8 cellular contexts compared by ENCODE assay signal in the genomic region with DNA sequence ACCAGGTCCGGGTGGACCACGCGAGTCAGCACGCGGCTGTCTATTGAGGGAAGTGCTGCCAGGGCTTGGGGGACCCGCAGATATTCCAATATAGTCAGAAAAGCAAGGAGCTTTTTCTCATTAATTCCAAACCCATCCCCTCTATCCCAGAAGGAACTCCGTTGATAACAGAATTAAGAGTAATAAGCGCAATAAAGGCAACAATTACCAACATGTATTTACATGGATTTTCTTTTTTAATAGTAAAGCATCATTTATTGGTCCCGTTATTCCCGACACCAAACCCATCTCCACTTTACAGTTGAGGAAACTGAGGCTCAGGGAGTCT. TPM values are rescaled to one million over a fixed set of nuclear protein-coding genes. Genes with fewer than 3 reads are reported as not detected.
A peak's percentile ranks its signal among the peaks of the same experiment; 100 is the strongest.
DNase-seq lines count a peak whose midpoint lies in the region; ATAC-seq and TF ChIP-seq lines count a peak whose summit lies in the region.

No MANE protein-coding gene starts in this region.

- H3K27ac ChIP-seq in C4-2B (peak overlapping the region; percentile 53), PC-3 (ENCODE audit: low read length) (no peak overlapping the region)

- peak; percentile 56 for TF ChIP-seq CTCF in C4-2B (conservative IDR thresholded peaks at IDR 0.05)
- no peak for TF ChIP-seq CTCF in PC-3 (conservative IDR thresholded peaks at IDR 0.05; ENCODE audit: low read depth, low read length)
- no peak for TF ChIP-seq CTCF in endothelial cell (IDR thresholded peaks at IDR 0.05; ENCODE audit: unreplicated experiment)
- TF ChIP-seq CTCF in neural crest cell (conservative IDR thresholded peaks at IDR 0.05), result peak; percentile 20

- no TSS peak for BruUV-seq in PC-3 (replicated peaks; lab: Mats Ljungman, UMichigan)

- H3K4me1 Mint-ChIP-seq in endothelial cell (ENCODE audit: unreplicated experiment) (no peaks in the 10 kb centered on the region), neural crest cell (peaks cover 30% of the 10 kb centered on the region)

- no peaks in the 10 kb centered on the region for H3F3A ChIP-seq in PC-3 (ENCODE audit: low read length, unreplicated experiment)

- H3K36me3 ChIP-seq in PC-3 (ENCODE audit: low read depth, low read length), result peaks cover 25% of the 10 kb centered on the region

- H3K36me3 Mint-ChIP-seq in endothelial cell (ENCODE audit: low read depth, unreplicated experiment), result peaks cover 11% of the 10 kb centered on the region
- H3K36me3 Mint-ChIP-seq in neural crest cell (ENCODE audit: low read depth), result peaks cover 15% of the 10 kb centered on the region

- H3K27me3 ChIP-seq in PC-3 (ENCODE audit: low read length), result no peaks in the 10 kb centered on the region

- ATAC-seq in PC-3, result no peak
- no peak for ATAC-seq in HG03025 (IDR thresholded peaks at IDR 0.05; ENCODE audit: low FRiP score, unreplicated experiment)
- ATAC-seq in HG03139 (IDR thresholded peaks at IDR 0.05; ENCODE audit: unreplicated experiment), result no peak
- ATAC-seq in GM21515 (IDR thresholded peaks at IDR 0.05; ENCODE audit: unreplicated experiment), result no peak

- no peaks in the 10 kb centered on the region for H4K20me1 ChIP-seq in PC-3 (ENCODE audit: low read length)

- POLR2A ChIA-PET in PC-3 (lab: Charles Lee; ENCODE audit: unreplicated experiment), result no interaction called here

- H3K79me2 ChIP-seq in PC-3 (ENCODE audit: low read length), result peaks cover 12% of the 10 kb centered on the region

- DNase-seq in PC-3, result no peak
- no peak for DNase-seq in endothelial cell (ENCODE audit: low spot score)
- DNase-seq in neural crest cell (ENCODE audit: low read depth, low spot score), result no peak
- DNase-seq in NCI-H2081 (lab: John Stamatoyannopoulos, UW), result no peak

- intact Hi-C loops in PC-3 (cut with micrococcal nuclease), result no loop called here

- H3K9me3 Mint-ChIP-seq in endothelial cell (ENCODE audit: unreplicated experiment) (no peaks in the 10 kb centered on the region), neural crest cell (no peaks in the 10 kb centered on the region)

- H3K4me3 Mint-ChIP-seq in endothelial cell (ENCODE audit: unreplicated experiment) (peak overlapping the region; percentile 91), neural crest cell (peak overlapping the region; percentile 89)

- no peak overlapping the region for H3K9ac ChIP-seq in PC-3 (ENCODE audit: low read length)

- H2AFZ ChIP-seq in PC-3 (ENCODE audit: low read length), result no peak overlapping the region

- no peaks in the 10 kb centered on the region for H3K9me3 ChIP-seq in PC-3 (ENCODE audit: low read length)

- H3K9me2 ChIP-seq in PC-3 (replicated peaks; ENCODE audit: low read length), result no peaks in the 10 kb centered on the region

- H3K27ac Mint-ChIP-seq in endothelial cell (ENCODE audit: unreplicated experiment) (no peak overlapping the region), neural crest cell (ENCODE audit: unreplicated experiment) (peak overlapping the region; percentile 84)

- CTCF ChIA-PET in PC-3 (lab: Charles Lee), result no interaction called here

- peak overlapping the region; percentile 60; the same call in 1 of the 2 replicates for H3K4me2 ChIP-seq in PC-3 (ENCODE audit: low read length)

- H3K27me3 Mint-ChIP-seq in endothelial cell (ENCODE audit: unreplicated experiment), result peaks cover 7% of the 10 kb centered on the region
- H3K27me3 Mint-ChIP-seq in neural crest cell (ENCODE audit: low read depth), result no peaks in the 10 kb centered on the region

- peaks cover 22% of the 10 kb centered on the region for H3K4me1 ChIP-seq in PC-3 (ENCODE audit: insufficient read depth, low read length)

- H3K4me3 ChIP-seq in PC-3 (ENCODE audit: low read length), result peak overlapping the region; percentile 31; the same call in 1 of the 2 replicates

RNA-seq across cellular contexts. Expression of gene PHF19, which starts 7.7 kb away (rescaled TPM):
- 101 and 104 TPM in 2 replicates for total RNA-seq in PC-3 (2014; rRNA removed)
- total RNA-seq in endothelial cell (ENCODE audit: unreplicated experiment), result 10.0 TPM
- total RNA-seq in neural crest cell, result 100.0 and 110 TPM in 2 replicates

RNA-seq across cellular contexts. Expression of gene PSMD5, which starts 26.6 kb away (rescaled TPM):
- total RNA-seq in PC-3 (2014; rRNA removed), result 19.1 and 23.4 TPM in 2 replicates
- total RNA-seq in endothelial cell (ENCODE audit: unreplicated experiment), result 42.9 TPM
- total RNA-seq in neural crest cell, result 54.3 and 54.5 TPM in 2 replicates

RNA-seq across cellular contexts. Expression of gene TRAF1, which starts 57.3 kb away (rescaled TPM):
- 0.15 and 0.29 TPM in 2 replicates for total RNA-seq in PC-3 (2014; rRNA removed)
- 1.4 TPM for total RNA-seq in endothelial cell (ENCODE audit: unreplicated experiment)
- 3.5 and 3.8 TPM in 2 replicates for total RNA-seq in neural crest cell

Comparison
In these comparisons a context has a peak if more than half of its experiments do, and no peak if none do; other contexts are left out.
1. CTCF ChIP-seq: peak in C4-2B (single experiment) and neural crest cell (single experiment); none in PC-3 (single experiment) and endothelial cell (single experiment).